Comparison of ENCODE assay signal across 15 cellular contexts in genomic region chr1:202568466-202569196, GRCh38.
A peak's percentile ranks its signal among the peaks of the same experiment; 100 is the strongest.
DNase-seq lines count a peak whose midpoint lies in the region; ATAC-seq, FAIRE-seq and TF ChIP-seq lines count a peak whose summit lies in the region.
"Had no signal": no experiment of that assay in that cellular context is flagged by ENCODE, and none has a peak within 500 bp of the region (broad histone marks: within the 10 kb centered on the region; RNA-seq: fewer than 3 reads in every experiment).

No MANE protein-coding gene starts in this region.

- BruUV-seq in Panc1 (replicated peaks; lab: Mats Ljungman, UMichigan), result no TSS peak

- H3K27ac Mint-ChIP-seq in endodermal cell (peak overlapping the region; percentile 5), mesothelial cell of epicardium (peak overlapping the region; percentile 93)
- H3K27ac Mint-ChIP-seq: activated naive CD8-positive, alpha-beta T cell treated with anti-CD3 and anti-CD28 coated beads for 36 hours had no signal

- H3K9me3 ChIP-seq in Panc1 (ENCODE audit: control insufficient read depth, insufficient read depth, low read depth, low read length) (no peaks in the 10 kb centered on the region), endodermal cell (ENCODE audit: control insufficient read depth, low read length) (no peaks in the 10 kb centered on the region), tibial artery (no peaks in the 10 kb centered on the region), pancreas (no peaks in the 10 kb centered on the region)
- H3K9me3 ChIP-seq: heart right ventricle had no signal

- H3K27me3 ChIP-seq in Panc1 (ENCODE audit: control insufficient read depth, insufficient read depth, low read length) (no peaks in the 10 kb centered on the region), endodermal cell (ENCODE audit: control insufficient read depth, insufficient read depth, low read length, poor library complexity, severe bottlenecking) (no peaks in the 10 kb centered on the region), tibial artery (no peaks in the 10 kb centered on the region), pancreas (no peaks in the 10 kb centered on the region)

- H3K9ac ChIP-seq in endodermal cell (ENCODE audit: extremely low read depth, low read length, poor library complexity, severe bottlenecking), result no peak overlapping the region

- H3K27me3 Mint-ChIP-seq in endodermal cell (ENCODE audit: insufficient read depth) (no peaks in the 10 kb centered on the region), mesothelial cell of epicardium (ENCODE audit: low read depth) (no peaks in the 10 kb centered on the region)
- H3K27me3 Mint-ChIP-seq: activated naive CD8-positive, alpha-beta T cell treated with anti-CD3 and anti-CD28 coated beads for 36 hours had no signal

- H3K27ac ChIP-seq in Panc1 (ENCODE audit: low read length) (no peak overlapping the region), endodermal cell (ENCODE audit: low read depth, low read length) (no peak overlapping the region), tibial artery (peak overlapping the region; percentile 77 to 95), pancreas (no peak overlapping the region)

- H3K36me3 ChIP-seq in Panc1 (ENCODE audit: control insufficient read depth, insufficient read depth, low read length) (no peaks in the 10 kb centered on the region), endodermal cell (ENCODE audit: control insufficient read depth, insufficient read depth, low read length) (no peaks in the 10 kb centered on the region), tibial artery (peaks cover 43 to 79% (median 63%) of the 10 kb centered on the region in 3 donors), pancreas (no peaks in the 10 kb centered on the region)

- no peak overlapping the region for H3K4me3 ChIP-seq in Panc1 (ENCODE audit: low read depth in 2 of 2, low read length in 2 of 2)
- H3K4me3 ChIP-seq in endodermal cell (ENCODE audit: low read length), result no peak overlapping the region
- H3K4me3 ChIP-seq in tibial artery, result no peak overlapping the region
- H3K4me3 ChIP-seq in pancreas, result no peak overlapping the region
- H3K4me3 ChIP-seq: heart right ventricle had no signal

- peaks cover 42% of the 10 kb centered on the region for H3K4me1 Mint-ChIP-seq in endodermal cell
- peaks cover 46% of the 10 kb centered on the region for H3K4me1 Mint-ChIP-seq in mesothelial cell of epicardium

- H3K36me3 Mint-ChIP-seq in endodermal cell (ENCODE audit: low read depth) (peaks cover 4% of the 10 kb centered on the region), mesothelial cell of epicardium (peaks cover 6% of the 10 kb centered on the region)

- TF ChIP-seq CTCF in Panc1 (IDR thresholded peaks at IDR 0.05) (0 out of 2 replicates have a peak, but pooled peaks have one; percentile 7), endodermal cell (conservative IDR thresholded peaks at IDR 0.05) (no peak), mesothelial cell of epicardium (IDR thresholded peaks at IDR 0.05; ENCODE audit: unreplicated experiment) (no peak), tibial artery (IDR thresholded peaks at IDR 0.05) (no peak), pancreas (IDR thresholded peaks at IDR 0.05) (no peak)

- H3K4me1 ChIP-seq in Panc1 (ENCODE audit: control insufficient read depth, insufficient read depth, low read length) (no peaks in the 10 kb centered on the region), endodermal cell (ENCODE audit: control insufficient read depth, insufficient read depth, low read length) (peaks cover 8% of the 10 kb centered on the region), tibial artery (peaks cover 4 to 99% (median 73%) of the 10 kb centered on the region in 4 donors), pancreas (no peaks in the 10 kb centered on the region)

- intact Hi-C loops in Panc1 (cut with micrococcal nuclease; ENCODE audit: unreplicated experiment), result no loop called here
- intact Hi-C loops in tibial artery (cut with DNase I; ENCODE audit: low total_unique reads), result no loop called here
- intact Hi-C loops in pancreas (cut with DNase I), result no loop called here

- ATAC-seq in Panc1 (no peak), pancreas (no peak)
- ATAC-seq: heart right ventricle, PC-3 had no signal

- WGBS in endodermal cell (ENCODE audit: insufficient coverage in 1 of 2, insufficient read length in 1 of 2), 2 experiments, result 82 to 97% methylated on average over 4 to 6 of the region's 6 CpGs
- WGBS in pancreas, 2 donors, result 87 to 88% methylated on average over 6 of the region's 6 CpGs

- in situ Hi-C loops in Panc1 (cut with HindIII; ENCODE audit: low pct_unique_long_range_greater_than_20kb, low sequenced_read_pairs), result no loop called here

- H3K4me3 Mint-ChIP-seq in endodermal cell, result no peak overlapping the region
- no peak overlapping the region for H3K4me3 Mint-ChIP-seq in mesothelial cell of epicardium
- H3K4me3 Mint-ChIP-seq: activated naive CD8-positive, alpha-beta T cell treated with anti-CD3 and anti-CD28 coated beads for 36 hours had no signal

- no peak for FAIRE-seq in pancreas (lab: Jason Lieb, UNC)

- POLR2A ChIA-PET in Panc1 (lab: Charles Lee), result no interaction called here

- H3K9me3 Mint-ChIP-seq in endodermal cell (no peaks in the 10 kb centered on the region), mesothelial cell of epicardium (no peaks in the 10 kb centered on the region)
- H3K9me3 Mint-ChIP-seq: activated naive CD8-positive, alpha-beta T cell treated with anti-CD3 and anti-CD28 coated beads for 36 hours had no signal

- no peak for DNase-seq in Panc1 (ENCODE audit: low read depth, low spot score)
- no peak for DNase-seq in endodermal cell
- DNase-seq in mesothelial cell of epicardium (ENCODE audit: low spot score in 2 of 2, unreplicated experiment in 2 of 2), result no peak
- DNase-seq in tibial artery, result no peak
- no peak for DNase-seq in activated CD4-positive, alpha-beta T cell treated with anti-CD3 and anti-CD28 coated beads, Interleukin-2, amount 50 U/mL, for 4 hours
- no peak for DNase-seq in pancreas
- no peak for DNase-seq in activated CD4-positive, CD25-positive, alpha-beta regulatory T cell treated with anti-CD3 and anti-CD28 coated beads, Interleukin-2, amount 50 U/mL, for 72 hours
- DNase-seq in islet precursor cell, result no peak
- DNase-seq: activated naive CD8-positive, alpha-beta T cell treated with anti-CD3 and anti-CD28 coated beads for 36 hours; effector CD4-positive, alpha-beta T cell; GOT3; heart right ventricle; NCI-H2081 treated with DMSO at 0.1 percent for 48 hours; PC-3; T-helper 9 cell had no signal

- CTCF ChIA-PET in Panc1 (lab: Charles Lee), result no interaction called here

Comparison
In these comparisons a context has a peak if more than half of its experiments do, and no peak if none do; other contexts are left out.
1. H3K27ac ChIP-seq: peak in tibial artery (2 of 2); none in Panc1 (single experiment), endodermal cell (single experiment) and pancreas (0 of 4).